In genomic region chr1:193176113-193176512, GRCh38 we compare ENCODE assay signal across 1 cellular context.
A peak's percentile ranks its signal among the peaks of the same experiment; 100 is the strongest.
TF ChIP-seq lines count a peak whose summit lies in the region.

No MANE protein-coding gene starts in this region.

TF ChIP-seq in K562, 482 proteins besides CTCF, POLR2A, EP300 and RAD21:
- TF ChIP-seq GMEB1 (CRISPR knock-in tag; IDR thresholded peaks at IDR 0.05) (no peak), ILK (tag; IDR thresholded peaks at IDR 0.05; ENCODE audit: borderline replicate concordance, low read depth) (no peak), ZNF511 (CRISPR knock-in tag; IDR thresholded peaks at IDR 0.05) (no peak), ZFP30 (CRISPR knock-in tag; IDR thresholded peaks at IDR 0.05; ENCODE audit: borderline replicate concordance) (no peak), SNIP1 (IDR thresholded peaks at IDR 0.05; ENCODE audit: low read depth) (no peak), MITF (IDR thresholded peaks at IDR 0.05) (no peak), CEBPB (tag; IDR thresholded peaks at IDR 0.05) (peak; percentile 54), MAFK (IDR thresholded peaks at IDR 0.05; ENCODE audit: low read length) (no peak)
